14 cellular contexts compared by ENCODE assay signal in genomic region chr10:122149607-122150505, GRCh38.
A peak's percentile ranks its signal among the peaks of the same experiment; 100 is the strongest.
DNase-seq lines count a peak whose midpoint lies in the region; TF ChIP-seq lines count a peak whose summit lies in the region.
"Had no signal": no experiment of that assay in that cellular context is flagged by ENCODE, and none has a peak within 500 bp of the region (broad histone marks: within the 10 kb centered on the region; RNA-seq: fewer than 3 reads in every experiment).

No MANE protein-coding gene starts in this region.

- CTCF ChIA-PET in activated CD4-positive, alpha-beta memory T cell treated with anti-CD3 and anti-CD28 coated beads, Interleukin-2, amount 10 ng/mL, durations not matched to agents 7 days and 5 days (lab: Charles Lee): no interaction called here

- no peak for TF ChIP-seq CTCF in esophagus squamous epithelium (IDR thresholded peaks at IDR 0.05)
- no peak for TF ChIP-seq CTCF in nephron (IDR thresholded peaks at IDR 0.05; ENCODE audit: unreplicated experiment in 3 of 3)
- TF ChIP-seq CTCF in thyroid gland (IDR thresholded peaks at IDR 0.05): no peak

- H3K27me3 ChIP-seq in esophagus squamous epithelium (no peaks in the 10 kb centered on the region), thyroid gland (no peaks in the 10 kb centered on the region)

- intact Hi-C loops in esophagus squamous epithelium (cut with DNase I) (no loop called here), thyroid gland (cut with DNase I) (no loop called here)

- POLR2A ChIA-PET in activated CD4-positive, alpha-beta memory T cell treated with anti-CD3 and anti-CD28 coated beads, Interleukin-2, amount 10 ng/mL, durations not matched to agents 7 days and 5 days (lab: Charles Lee): no interaction called here

- WGBS in esophagus squamous epithelium, 2 donors: 66 to 83% methylated on average over 6 to 16 of the region's 40 CpGs
- WGBS in thyroid gland, 2 donors: 74 to 83% methylated on average over 28 to 30 of the region's 40 CpGs

- H3K27me3 Mint-ChIP-seq in nephron (ENCODE audit: low read depth): peaks cover 11% of the 10 kb centered on the region
- H3K27me3 Mint-ChIP-seq in activated CD4-positive, alpha-beta memory T cell treated with anti-CD3 and anti-CD28 coated beads, Interleukin-2, amount 10 ng/mL, durations not matched to agents 7 days and 5 days: peaks cover 6% of the 10 kb centered on the region

- H3K27ac Mint-ChIP-seq in nephron: peak overlapping the region; percentile 81 to 92 (median 87)
- H3K27ac Mint-ChIP-seq in activated CD4-positive, alpha-beta memory T cell treated with anti-CD3 and anti-CD28 coated beads, Interleukin-2, amount 10 ng/mL, durations not matched to agents 7 days and 5 days: no peak overlapping the region
- H3K27ac Mint-ChIP-seq: activated CD4-positive, alpha-beta T cell treated with anti-CD3 and anti-CD28 coated beads, Interleukin-2, amount 10 ng/mL, durations not matched to agents 24 days and 14 days; activated naive CD4-positive, alpha-beta T cell treated with anti-CD3 and anti-CD28 coated beads for 36 hours had no signal

- peak overlapping the region; percentile 44 to 89 (median 77) for H3K27ac ChIP-seq in esophagus squamous epithelium
- peak overlapping the region in 2 of 3 donors; percentile 86 to 97 for H3K27ac ChIP-seq in thyroid gland
- H3K27ac ChIP-seq: SK-N-MC had no signal

- peaks cover 0 to 66% (median 0%) of the 10 kb centered on the region in 3 donors for H3K36me3 ChIP-seq in esophagus squamous epithelium
- H3K36me3 ChIP-seq in thyroid gland: peaks cover 0 to 3% of the 10 kb centered on the region in 2 donors

- DNase-seq in NCI-H2171 treated with DMSO at 0.1 percent for 48 hours (lab: John Stamatoyannopoulos, UW) (peak; percentile 82), esophagus squamous epithelium (lab: John Stamatoyannopoulos, UW) (no peak), thyroid gland (no peak), superior temporal gyrus (ENCODE audit: extremely low spot score) (no peak), cerebellum (ENCODE audit: low spot score) (no peak)
- no peak for DNase-seq in activated CD4-positive, alpha-beta memory T cell treated with anti-CD3 and anti-CD28 coated beads, Interleukin-2, amount 10 ng/mL, durations not matched to agents 7 days and 5 days
- DNase-seq in stimulated activated CD4-positive, alpha-beta T cell treated with anti-CD3 and anti-CD28 coated beads, Interleukin-4, amount 100 ng/mL, for 1 hour: no peak
- DNase-seq: activated CD4-positive, alpha-beta T cell treated with anti-CD3 and anti-CD28 coated beads, Interleukin-2, amount 10 ng/mL, durations not matched to agents 24 days and 14 days; activated naive CD4-positive, alpha-beta T cell treated with anti-CD3 and anti-CD28 coated beads for 36 hours; DMS153; effector memory CD4-positive, alpha-beta T cell; NCI-H226 had no signal

- peaks cover 19 to 66% (median 29%) of the 10 kb centered on the region in 3 donors for H3K4me1 ChIP-seq in esophagus squamous epithelium
- peaks cover 21 to 31% of the 10 kb centered on the region in 2 donors for H3K4me1 ChIP-seq in thyroid gland

- TF ChIP-seq POLR2A in esophagus squamous epithelium (IDR thresholded peaks at IDR 0.05) (no peak), thyroid gland (IDR thresholded peaks at IDR 0.05) (no peak)

- H3K36me3 Mint-ChIP-seq in nephron (ENCODE audit: low read depth): peaks cover 37% of the 10 kb centered on the region
- H3K36me3 Mint-ChIP-seq in activated CD4-positive, alpha-beta memory T cell treated with anti-CD3 and anti-CD28 coated beads, Interleukin-2, amount 10 ng/mL, durations not matched to agents 7 days and 5 days (ENCODE audit: low read depth): no peaks in the 10 kb centered on the region

- no peaks in the 10 kb centered on the region for H3K9me3 Mint-ChIP-seq in nephron
- no peaks in the 10 kb centered on the region for H3K9me3 Mint-ChIP-seq in activated CD4-positive, alpha-beta memory T cell treated with anti-CD3 and anti-CD28 coated beads, Interleukin-2, amount 10 ng/mL, durations not matched to agents 7 days and 5 days
- H3K9me3 Mint-ChIP-seq: activated CD4-positive, alpha-beta T cell treated with anti-CD3 and anti-CD28 coated beads, Interleukin-2, amount 10 ng/mL, durations not matched to agents 24 days and 14 days had no signal

- H3K4me3 ChIP-seq in esophagus squamous epithelium (peak overlapping the region in 1 of 4 donors; percentile 35), thyroid gland (replicated peaks in 1 of 3) (no peak overlapping the region)
- H3K4me3 ChIP-seq: SK-N-MC had no signal

- H3K4me3 Mint-ChIP-seq in nephron: peak overlapping the region in 2 of 3 experiments; percentile 43 to 48
- no peak overlapping the region for H3K4me3 Mint-ChIP-seq in activated CD4-positive, alpha-beta memory T cell treated with anti-CD3 and anti-CD28 coated beads, Interleukin-2, amount 10 ng/mL, durations not matched to agents 7 days and 5 days
- H3K4me3 Mint-ChIP-seq: activated CD4-positive, alpha-beta T cell treated with anti-CD3 and anti-CD28 coated beads, Interleukin-2, amount 10 ng/mL, durations not matched to agents 24 days and 14 days; activated naive CD4-positive, alpha-beta T cell treated with anti-CD3 and anti-CD28 coated beads for 36 hours had no signal

- H3K9me3 ChIP-seq in esophagus squamous epithelium: no peaks in the 10 kb centered on the region
- no peaks in the 10 kb centered on the region for H3K9me3 ChIP-seq in thyroid gland

- peaks cover 95% of the 10 kb centered on the region for H3K4me1 Mint-ChIP-seq in nephron
- H3K4me1 Mint-ChIP-seq in activated CD4-positive, alpha-beta memory T cell treated with anti-CD3 and anti-CD28 coated beads, Interleukin-2, amount 10 ng/mL, durations not matched to agents 7 days and 5 days: no peaks in the 10 kb centered on the region
- H3K4me1 Mint-ChIP-seq: activated CD4-positive, alpha-beta T cell treated with anti-CD3 and anti-CD28 coated beads, Interleukin-2, amount 10 ng/mL, durations not matched to agents 24 days and 14 days had no signal
